13 cellular contexts compared by ENCODE assay signal in the genomic region with DNA sequence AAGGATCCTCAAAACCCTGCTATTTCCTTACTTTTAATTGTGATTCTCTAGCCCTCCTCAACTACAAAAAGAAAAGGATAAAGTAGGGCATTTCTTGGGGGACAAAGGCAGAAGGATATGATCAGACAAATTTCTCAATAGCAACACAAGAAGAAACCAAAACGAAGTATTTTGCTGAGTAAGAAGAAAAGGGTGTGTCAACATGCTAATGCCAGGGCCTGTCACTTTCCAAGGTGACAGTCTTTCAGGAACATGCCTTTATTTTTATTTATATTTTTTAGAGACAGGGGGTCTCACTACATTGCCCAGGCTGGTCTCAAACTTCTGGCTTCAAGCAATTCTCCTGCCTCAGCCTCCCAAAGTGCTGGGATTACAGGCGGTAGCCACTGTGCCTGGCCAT.
"Had no signal": no experiment of that assay in that cellular context is flagged by ENCODE, and none has a peak within 500 bp of the region (broad histone marks: within the 10 kb centered on the region; RNA-seq: fewer than 3 reads in every experiment).

No MANE protein-coding gene starts in this region.

- H3K4me3 ChIP-seq: esophagus muscularis mucosa, lower lobe of right lung, mucosa of descending colon, testis had no signal

- H3K4me3 Mint-ChIP-seq: activated naive CD8-positive, alpha-beta T cell treated with anti-CD3 and anti-CD28 coated beads for 36 hours; endodermal cell; natural killer cell treated with Interleukin-12 subunit alpha and Interleukin-12 subunit beta and Interleukin-15 and Interleukin-18, amount 100 ng/mL, for 72 hours had no signal

- H3K4me1 ChIP-seq: esophagus muscularis mucosa, lower lobe of right lung, testis had no signal

- H3K27ac ChIP-seq: esophagus muscularis mucosa, lower lobe of right lung, testis, VCaP had no signal

- H3K27me3 Mint-ChIP-seq: activated naive CD8-positive, alpha-beta T cell treated with anti-CD3 and anti-CD28 coated beads for 36 hours; natural killer cell treated with Interleukin-12 subunit alpha and Interleukin-12 subunit beta and Interleukin-15 and Interleukin-18, amount 100 ng/mL, for 72 hours; stimulated activated naive CD8-positive, alpha-beta T cell treated with anti-CD3 and anti-CD28 coated beads, Interleukin-15, amount 100 ng/mL, for 72 hours had no signal

- H3K9me3 Mint-ChIP-seq: activated naive CD8-positive, alpha-beta T cell treated with anti-CD3 and anti-CD28 coated beads for 36 hours; endodermal cell; natural killer cell treated with Interleukin-12 subunit alpha and Interleukin-12 subunit beta and Interleukin-15 and Interleukin-18, amount 100 ng/mL, for 72 hours; stimulated activated naive CD8-positive, alpha-beta T cell treated with anti-CD3 and anti-CD28 coated beads, Interleukin-15, amount 100 ng/mL, for 72 hours had no signal

- ATAC-seq: lower lobe of right lung; mucosa of descending colon; natural killer cell treated with Interleukin-12 subunit alpha and Interleukin-12 subunit beta and Interleukin-15 and Interleukin-18, amount 100 ng/mL, for 72 hours had no signal

- H3K9me3 ChIP-seq: esophagus muscularis mucosa, lower lobe of right lung, mucosa of descending colon, testis had no signal

- H3K27me3 ChIP-seq: esophagus muscularis mucosa, testis had no signal

- H3K27ac Mint-ChIP-seq: endodermal cell; natural killer cell treated with Interleukin-12 subunit alpha and Interleukin-12 subunit beta and Interleukin-15 and Interleukin-18, amount 100 ng/mL, for 72 hours had no signal

- H3K4me1 Mint-ChIP-seq: endodermal cell had no signal

- DNase-seq: activated effector memory CD4-positive, alpha-beta T cell treated with Interleukin-2 at 50 U/mL for 16 hours; activated naive CD8-positive, alpha-beta T cell treated with anti-CD3 and anti-CD28 coated beads for 36 hours; endodermal cell; hypothalamus; lower lobe of right lung; mucosa of descending colon; stimulated activated CD4-positive, alpha-beta T cell treated with anti-CD3 and anti-CD28 coated beads, Interleukin-4, amount 100 ng/mL, for 1 hour; stimulated activated naive CD8-positive, alpha-beta T cell treated with anti-CD3 and anti-CD28 coated beads, Interleukin-15, amount 100 ng/mL, for 72 hours; T-helper 9 cell; testis had no signal
